In genomic region chr10:31905586-31905985, GRCh38 we compare ENCODE assay signal across 1 cellular context.
TF ChIP-seq lines count a peak whose summit lies in the region.

No MANE protein-coding gene starts in this region.

TF ChIP-seq in endothelial cell of umbilical vein, 7 proteins besides CTCF, POLR2A, EP300 and RAD21:
- TF ChIP-seq EZH2 (IDR thresholded peaks at IDR 0.05; ENCODE audit: borderline replicate concordance, low read depth, low read length, severe bottlenecking) (no peak), MYC (IDR thresholded peaks at IDR 0.05; ENCODE audit: low read depth, low read length) (no peak)
- TF ChIP-seq, protein P1, sequence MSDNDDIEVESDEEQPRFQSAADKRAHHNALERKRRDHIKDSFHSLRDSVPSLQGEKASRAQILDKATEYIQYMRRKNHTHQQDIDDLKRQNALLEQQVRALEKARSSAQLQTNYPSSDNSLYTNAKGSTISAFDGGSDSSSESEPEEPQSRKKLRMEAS (IDR thresholded peaks at IDR 0.05; ENCODE audit: insufficient read depth, insufficient read length) = no peak
